ENCODE assay signal across 18 cellular contexts in the genomic region with DNA sequence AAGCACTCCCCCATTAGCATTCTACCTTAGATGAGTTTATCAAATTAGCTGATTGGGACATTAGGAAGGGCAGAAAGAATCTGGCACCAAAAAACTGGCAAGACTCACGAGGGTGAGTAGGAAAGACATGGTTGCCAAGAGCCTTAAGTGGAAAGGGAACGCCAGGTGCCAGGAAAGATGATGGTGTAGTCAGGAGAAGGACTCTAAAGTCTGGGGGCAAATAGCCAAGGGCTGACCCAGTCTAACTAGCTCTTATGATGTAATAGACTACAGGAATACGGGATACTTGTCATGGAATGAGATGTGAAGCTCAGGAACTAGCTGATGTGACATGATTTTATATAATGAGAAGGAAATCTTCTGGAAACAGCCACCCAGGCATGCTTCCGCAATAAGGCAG.
"Had no signal": no experiment of that assay in that cellular context is flagged by ENCODE, and none has a peak within 500 bp of the region (broad histone marks: within the 10 kb centered on the region; RNA-seq: fewer than 3 reads in every experiment).

No MANE protein-coding gene starts in this region.

- DNase-seq: activated CD4-positive, alpha-beta T cell treated with anti-CD3 and anti-CD28 coated beads, Interleukin-2, amount 50 U/mL, for 4 hours; activated effector memory CD4-positive, alpha-beta T cell treated with anti-CD3 and anti-CD28 coated beads, Interleukin-2, amount 50 U/mL, for 16 hours; activated naive CD4-positive, alpha-beta T cell treated with anti-CD3 and anti-CD28 coated beads, Interleukin-2, amount 50 U/mL, for 16 hours; activated T-cell treated with anti-CD3 and anti-CD28 coated beads, Interleukin-2, amount 50 U/mL, for 72 hours; cerebellar nuclear complex; cortex of kidney; effector CD4-positive, alpha-beta T cell; foreskin melanocyte; small intestine; stimulated activated CD4-positive, alpha-beta T cell treated with anti-CD3 and anti-CD28 coated beads, Interleukin-4, amount 100 ng/mL, for 24 hours; T-helper 2 cell had no signal

- H3K36me3 ChIP-seq: adrenal gland, breast epithelium, prostate gland, thoracic aorta had no signal

- H3K27ac ChIP-seq: adrenal gland, breast epithelium, prostate gland, thoracic aorta, VCaP had no signal

- H3K4me1 ChIP-seq: breast epithelium, prostate gland had no signal

- ATAC-seq: activated T-cell treated with anti-CD3 and anti-CD28 coated beads, Interleukin-2, amount 50 U/mL, for 72 hours; left lobe of liver; stimulated activated memory B cell treated with anti-CD40 and anti-IgM and Interleukin-4, amounts not matched to agents 10 μg/mL and 1 μg/mL and 100 μg/mL, for 72 hours had no signal

- H3K9me3 ChIP-seq: adrenal gland, breast epithelium, prostate gland, thoracic aorta had no signal

- H3K4me3 ChIP-seq: adrenal gland, breast epithelium, prostate gland, thoracic aorta had no signal
